ENCODE assay signal across 11 cellular contexts in genomic region chr17:51852603-51853002, GRCh38.
"Had no signal": no experiment of that assay in that cellular context is flagged by ENCODE, and none has a peak within 500 bp of the region (broad histone marks: within the 10 kb centered on the region; RNA-seq: fewer than 3 reads in every experiment).

No MANE protein-coding gene starts in this region.

- H3K4me1 ChIP-seq: HAP-1 had no signal

- ATAC-seq: GM23338, HCT116 had no signal

- H3K36me3 ChIP-seq: HAP-1 had no signal

- H3K4me3 ChIP-seq: GM23248, GM23338, HAP-1 had no signal

- FAIRE-seq: H1, H54 had no signal

- DNase-seq: GM23248, GOT3, H7, H9, HCEC 1CT, HFFc6 had no signal

- H3K27ac ChIP-seq: GM23248 had no signal

- H3K9me3 ChIP-seq: HAP-1 had no signal
